27 cellular contexts compared by ENCODE assay signal in genomic region chr4:149095798-149096197, GRCh38.
"Had no signal": no experiment of that assay in that cellular context is flagged by ENCODE, and none has a peak within 500 bp of the region (broad histone marks: within the 10 kb centered on the region; RNA-seq: fewer than 3 reads in every experiment).

No MANE protein-coding gene starts in this region.

- H3K4me3 ChIP-seq: heart left ventricle, lower lobe of right lung, neural progenitor cell, right atrium auricular region, spleen, tibial nerve had no signal

- H3K9me3 Mint-ChIP-seq: activated CD4-positive, alpha-beta T cell treated with anti-CD3 and anti-CD28 coated beads, Interleukin-2, amount 10 ng/mL, durations not matched to agents 24 days and 14 days had no signal

- H3K36me3 Mint-ChIP-seq: activated CD4-positive, alpha-beta memory T cell treated with anti-CD3 and anti-CD28 coated beads for 36 hours had no signal

- H3K27me3 Mint-ChIP-seq: activated CD4-positive, alpha-beta memory T cell treated with anti-CD3 and anti-CD28 coated beads for 36 hours; activated CD4-positive, alpha-beta T cell treated with anti-CD3 and anti-CD28 coated beads, Interleukin-2, amount 10 ng/mL, durations not matched to agents 24 days and 14 days; activated T-cell treated with anti-CD3 and anti-CD28 coated beads, Interleukin-2, amount 50 U/mL, for 24 hours; T-helper 17 cell had no signal

- H3K27me3 ChIP-seq: foreskin keratinocyte, heart left ventricle, neural progenitor cell, right atrium auricular region, spleen, tibial nerve had no signal

- H3K4me3 Mint-ChIP-seq: activated CD4-positive, alpha-beta memory T cell treated with anti-CD3 and anti-CD28 coated beads for 36 hours; activated CD4-positive, alpha-beta T cell treated with anti-CD3 and anti-CD28 coated beads, Interleukin-2, amount 10 ng/mL, durations not matched to agents 24 days and 14 days; activated T-cell treated with anti-CD3 and anti-CD28 coated beads, Interleukin-2, amount 50 U/mL, for 24 hours; natural killer cell; neural progenitor cell; T-helper 17 cell had no signal

- H3K27ac ChIP-seq: foreskin keratinocyte, heart left ventricle, lower lobe of right lung, neural progenitor cell, parathyroid adenoma, right atrium auricular region, spleen, tibial nerve, WERI-Rb-1 had no signal

- H3K9ac ChIP-seq: neural progenitor cell, parathyroid adenoma had no signal

- H3K27ac Mint-ChIP-seq: activated CD4-positive, alpha-beta memory T cell treated with anti-CD3 and anti-CD28 coated beads for 36 hours; activated CD4-positive, alpha-beta T cell treated with anti-CD3 and anti-CD28 coated beads, Interleukin-2, amount 10 ng/mL, durations not matched to agents 24 days and 14 days; activated T-cell treated with anti-CD3 and anti-CD28 coated beads, Interleukin-2, amount 50 U/mL, for 24 hours; natural killer cell; neural progenitor cell; T-helper 17 cell had no signal

- H3K4me1 ChIP-seq: foreskin keratinocyte, heart left ventricle, lower lobe of right lung, neural progenitor cell, parathyroid adenoma, right atrium auricular region, spleen, tibial nerve had no signal

- ATAC-seq: activated CD4-positive, CD25-positive, alpha-beta regulatory T cell treated with anti-CD3 and anti-CD28 coated beads, Interleukin-2, amount 50 U/mL, for 24 hours; foreskin keratinocyte; heart left ventricle; left lobe of liver; lower lobe of right lung; natural killer cell; T-helper 17 cell had no signal

- H3K4me1 Mint-ChIP-seq: activated CD4-positive, alpha-beta T cell treated with anti-CD3 and anti-CD28 coated beads, Interleukin-2, amount 10 ng/mL, durations not matched to agents 24 days and 14 days; natural killer cell; neural progenitor cell; T-helper 17 cell had no signal

- H3K36me3 ChIP-seq: heart left ventricle, lower lobe of right lung, neural progenitor cell, right atrium auricular region, spleen, tibial nerve, WERI-Rb-1 had no signal

- DNase-seq: activated CD4-positive, alpha-beta memory T cell treated with anti-CD3 and anti-CD28 coated beads for 36 hours; activated CD4-positive, alpha-beta T cell treated with anti-CD3 and anti-CD28 coated beads, Interleukin-2, amount 10 ng/mL, durations not matched to agents 24 days and 14 days; activated CD8-positive, alpha-beta memory T cell treated with anti-CD3 and anti-CD28 coated beads, Interleukin-2, amount 50 U/mL, for 48 hours; activated gamma-delta T cell treated with Interleukin-2 at 50 U/mL for 16 hours; activated naive CD4-positive, alpha-beta T cell treated with anti-CD3 and anti-CD28 coated beads, Interleukin-2, amount 50 U/mL, for 16 hours; activated T-cell treated with anti-CD3 and anti-CD28 coated beads, Interleukin-2, amount 50 U/mL, for 24 hours; central memory CD4-positive, alpha-beta T cell; dermis blood vessel endothelial cell; effector CD8-positive, alpha-beta T cell; foreskin keratinocyte; heart left ventricle; kidney glomerular epithelial cell; lower lobe of right lung; mesenchymal stem cell; natural killer cell; occipital lobe; spleen; stimulated activated naive CD4-positive, alpha-beta T cell treated with Interleukin-2 at 50 U/mL for 16 hours; T-helper 17 cell; T1000; WERI-Rb-1 had no signal
